Comparison of ENCODE assay signal across 6 cellular contexts in the genomic region with DNA sequence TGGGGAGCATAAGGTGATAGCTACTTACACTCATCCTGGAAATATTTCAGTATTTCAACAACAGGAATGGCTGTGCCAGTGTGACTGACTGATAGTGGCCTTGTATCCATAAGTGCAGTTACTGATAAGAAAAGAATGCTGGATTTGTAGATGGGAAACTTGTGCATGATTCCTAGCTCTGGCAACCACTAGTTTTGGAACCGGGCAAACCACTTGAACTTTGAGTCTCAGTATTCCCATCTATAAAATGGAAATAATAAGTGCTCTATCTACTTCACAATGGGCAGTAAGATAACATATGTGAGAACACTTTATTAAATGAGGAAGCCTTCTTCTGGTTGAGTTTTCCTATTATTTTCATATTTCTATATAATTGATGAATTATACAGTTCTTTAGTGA.
"Had no signal": no experiment of that assay in that cellular context is flagged by ENCODE, and none has a peak within 500 bp of the region (broad histone marks: within the 10 kb centered on the region; RNA-seq: fewer than 3 reads in every experiment).

No MANE protein-coding gene starts in this region.

- DNase-seq: IMR-90, KBM-7, KG1 had no signal

- H3K9me3 Mint-ChIP-seq: IgD-negative memory B cell had no signal

- H3K36me3 Mint-ChIP-seq: IgD-negative memory B cell had no signal

- H3K4me1 Mint-ChIP-seq: IgD-negative memory B cell had no signal

- FAIRE-seq: HTR-8/SVneo had no signal

- H3K27ac ChIP-seq: HL-60 had no signal

- H3K27ac Mint-ChIP-seq: IgD-negative memory B cell had no signal

- H3K4me3 Mint-ChIP-seq: IgD-negative memory B cell had no signal
